ENCODE assay signal across 8 cellular contexts in the genomic region with DNA sequence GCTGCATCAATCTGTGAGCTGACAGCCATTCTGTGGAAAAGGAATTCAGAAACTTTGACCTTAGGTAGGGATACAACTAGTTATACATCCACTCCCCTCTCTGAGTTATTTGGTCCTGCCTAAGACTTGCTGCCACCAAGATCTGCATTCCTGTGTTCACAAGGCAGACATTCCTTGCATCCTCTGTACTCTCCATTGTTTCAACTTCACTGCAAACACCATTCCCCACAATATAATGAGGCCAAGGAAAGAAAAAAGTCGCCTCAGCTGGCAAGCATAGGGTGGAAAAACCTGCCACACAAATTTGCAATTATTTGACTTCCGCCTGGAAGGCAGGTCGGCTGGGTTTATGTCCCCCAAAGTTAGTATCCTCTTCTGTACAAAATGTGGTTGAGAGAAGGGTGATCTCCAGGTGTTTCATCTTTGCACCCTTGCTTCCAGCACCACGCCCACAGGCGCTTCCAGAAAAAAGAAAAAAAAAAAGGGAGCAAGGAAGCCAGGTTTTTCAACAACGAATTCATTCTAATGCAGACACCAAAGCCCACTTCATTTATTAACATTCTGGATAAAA. TPM values are rescaled to one million over a fixed set of nuclear protein-coding genes. Genes with fewer than 3 reads are reported as not detected.
A peak's percentile ranks its signal among the peaks of the same experiment; 100 is the strongest.
DNase-seq lines count a peak whose midpoint lies in the region; ATAC-seq and TF ChIP-seq lines count a peak whose summit lies in the region.

No MANE protein-coding gene starts in this region.

- peaks cover 0 to 30% (median 0%) of the 10 kb centered on the region in 11 experiments; a peak in 4 of 22 replicates for H4K20me1 ChIP-seq in BLaER1 treated with 17β-estradiol and CSF1 and Interleukin-3, amounts not matched to agents 10 nM and 100 nM

- H3K36me3 ChIP-seq in BLaER1 treated with 17β-estradiol and CSF1 and Interleukin-3, amounts not matched to agents 10 nM and 100 nM = no peaks in the 10 kb centered on the region
- H3K36me3 ChIP-seq in duodenal mucosa (ENCODE audit: control insufficient read depth in 1 of 2, insufficient read depth in 2 of 2, low read length in 2 of 2) = no peaks in the 10 kb centered on the region

- H3K27ac Mint-ChIP-seq in nephron progenitor cell = peak overlapping the region; percentile 98

- no peaks in the 10 kb centered on the region for H3K27me3 ChIP-seq in BLaER1 treated with 17β-estradiol and CSF1 and Interleukin-3, amounts not matched to agents 10 nM and 100 nM
- no peaks in the 10 kb centered on the region for H3K27me3 ChIP-seq in duodenal mucosa (ENCODE audit: control insufficient read depth in 1 of 2, insufficient read depth in 2 of 2, low read length in 2 of 2)

- H3K4me3 Mint-ChIP-seq in nephron progenitor cell = peak overlapping the region; percentile 99

- peak overlapping the region; percentile 87 to 98 (median 96) for H3K4me3 ChIP-seq in BLaER1 treated with 17β-estradiol and CSF1 and Interleukin-3, amounts not matched to agents 10 nM and 100 nM
- peak overlapping the region; percentile 94 to 100 for H3K4me3 ChIP-seq in duodenal mucosa (ENCODE audit: low read depth in 1 of 2, low read length in 2 of 2)

- H3K27me3 Mint-ChIP-seq in nephron progenitor cell (ENCODE audit: low read depth, poor library complexity) = peaks cover 7% of the 10 kb centered on the region

- H3K9me3 Mint-ChIP-seq in nephron progenitor cell = no peaks in the 10 kb centered on the region

- peak overlapping the region; percentile 71 to 98 (median 91) for H3K4me2 ChIP-seq in BLaER1 treated with 17β-estradiol and CSF1 and Interleukin-3, amounts not matched to agents 10 nM and 100 nM

- H3K36me3 Mint-ChIP-seq in nephron progenitor cell (ENCODE audit: low read depth) = peaks cover 4% of the 10 kb centered on the region

- H3K9ac ChIP-seq in BLaER1 treated with 17β-estradiol and CSF1 and Interleukin-3, amounts not matched to agents 10 nM and 100 nM = peak overlapping the region; percentile 72 to 83 (median 77)
- peak overlapping the region; percentile 79 to 88 for H3K9ac ChIP-seq in duodenal mucosa (ENCODE audit: low read depth in 1 of 2, low read length in 2 of 2)

- H3K27ac ChIP-seq in BLaER1 treated with 17β-estradiol and CSF1 and Interleukin-3, amounts not matched to agents 10 nM and 100 nM = peak overlapping the region; percentile 23 to 91 (median 68); a peak in 18 of 22 replicates
- peak overlapping the region; percentile 85 for H3K27ac ChIP-seq in duodenal mucosa (ENCODE audit: low read depth, low read length)

- DNase-seq in M059J (ENCODE audit: low read depth) (peak; percentile 19), nephron progenitor cell (no peak), NCI-H1092 (lab: John Stamatoyannopoulos, UW) (no peak), GM19240 (ENCODE audit: insufficient read length, low spot score) (no peak)

- ATAC-seq in GM18520 (IDR thresholded peaks at IDR 0.05; ENCODE audit: unreplicated experiment) (no peak), HG02610 (IDR thresholded peaks at IDR 0.05; ENCODE audit: unreplicated experiment) (no peak)

- H3K9me3 ChIP-seq in BLaER1 treated with 17β-estradiol and CSF1 and Interleukin-3, amounts not matched to agents 10 nM and 100 nM (replicated peaks in 1 of 11) = no peaks in the 10 kb centered on the region
- H3K9me3 ChIP-seq in duodenal mucosa (ENCODE audit: control insufficient read depth in 1 of 2, low read length in 2 of 2) = no peaks in the 10 kb centered on the region

- peaks cover 48% of the 10 kb centered on the region for H3K4me1 Mint-ChIP-seq in nephron progenitor cell

- peaks cover 40 to 80% (median 51%) of the 10 kb centered on the region in 10 experiments for H3K4me1 ChIP-seq in BLaER1 treated with 17β-estradiol and CSF1 and Interleukin-3, amounts not matched to agents 10 nM and 100 nM
- H3K4me1 ChIP-seq in duodenal mucosa (ENCODE audit: control insufficient read depth in 1 of 2, insufficient read depth in 2 of 2, low read length in 2 of 2) = peaks cover 34 to 38% of the 10 kb centered on the region in 2 donors

- TF ChIP-seq CTCF in nephron progenitor cell (IDR thresholded peaks at IDR 0.05) = no peak

RNA-seq across cellular contexts. Expression of gene CTTNBP2NL, which starts 0.7 kb away (rescaled TPM):
- total RNA-seq in M059J (2014; rRNA removed; shearing (Covaris generic)) = 13.5 and 17.2 TPM in 2 replicates
